ENCODE assay signal across 22 cellular contexts in the genomic region with DNA sequence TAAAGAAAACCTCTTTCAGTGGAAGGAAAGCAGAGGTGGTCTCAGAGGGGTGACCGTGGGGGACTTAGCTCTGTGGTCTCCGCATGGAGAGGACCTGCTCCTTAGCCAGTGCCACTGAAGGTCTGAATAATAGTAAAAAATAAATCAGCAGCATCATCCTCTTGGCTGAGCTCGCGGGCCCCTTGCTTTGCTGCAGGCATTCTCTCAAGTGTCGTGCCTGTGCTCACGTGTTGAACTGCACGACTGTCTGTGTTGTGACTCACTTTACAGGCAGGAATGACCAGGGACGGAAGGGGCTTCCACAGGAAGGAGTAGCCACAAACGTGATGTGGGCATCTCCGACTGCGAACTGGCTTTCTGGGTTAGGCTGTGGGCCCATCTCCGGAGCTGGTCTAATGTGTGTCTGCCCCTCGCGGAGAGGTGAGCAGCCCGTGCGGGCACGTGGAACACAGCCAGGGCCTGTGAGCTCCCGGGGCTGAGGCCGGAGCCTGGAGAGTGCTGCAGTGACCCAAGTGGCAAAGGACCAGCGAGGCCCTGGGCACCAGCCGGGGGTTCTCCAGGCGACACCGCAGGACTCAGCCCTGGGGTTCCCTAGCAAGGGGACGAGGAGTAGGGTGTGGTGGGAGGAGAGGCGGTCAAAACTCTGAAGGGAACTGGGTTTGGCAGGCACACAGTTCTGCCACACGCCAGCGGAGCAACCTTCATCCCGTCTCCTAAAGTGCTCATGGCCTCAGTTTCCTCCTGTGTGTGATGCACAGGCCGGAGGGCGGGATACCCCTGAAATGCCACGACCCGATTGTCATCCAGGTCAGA.
"Had no signal": no experiment of that assay in that cellular context is flagged by ENCODE, and none has a peak within 500 bp of the region (broad histone marks: within the 10 kb centered on the region; RNA-seq: fewer than 3 reads in every experiment).

No MANE protein-coding gene starts in this region.

- ATAC-seq: foreskin keratinocyte, left cardiac atrium had no signal

- H3K4me3 ChIP-seq: coronary artery, left ventricle myocardium inferior, lung, right atrium auricular region, smooth muscle cell, suprapubic skin, thyroid gland, upper lobe of left lung, uterus had no signal

- H3K36me3 ChIP-seq: uterus had no signal

- FAIRE-seq: endothelial cell of umbilical vein, kidney had no signal

- H3K4me2 ChIP-seq: smooth muscle cell had no signal

- H3K27ac ChIP-seq: coronary artery, foreskin keratinocyte, left ventricle myocardium inferior, neutrophil, right atrium auricular region, suprapubic skin, thyroid gland, upper lobe of left lung, uterus had no signal

- H3K9me3 ChIP-seq: left ventricle myocardium inferior, neutrophil, right atrium auricular region, suprapubic skin, thyroid gland, upper lobe of left lung, uterus had no signal

- DNase-seq: effector CD4-positive, alpha-beta T cell; erythroblast; foreskin keratinocyte; immature natural killer cell; kidney; left cardiac atrium; left ventricle myocardium inferior; mesendoderm; naive B cell; nephron progenitor cell; stimulated activated CD4-positive, alpha-beta T cell treated with anti-CD3 and anti-CD28 coated beads, Interleukin-2, amount 100 ng/mL, for 48 hours; stimulated activated naive CD4-positive, alpha-beta T cell treated with Interleukin-2 at 50 U/mL for 16 hours; thyroid gland; upper lobe of left lung; uterus had no signal

- H3K27me3 ChIP-seq: foreskin keratinocyte, neutrophil, right atrium auricular region, suprapubic skin, thyroid gland, upper lobe of left lung, uterus had no signal

- H3K4me1 ChIP-seq: foreskin keratinocyte, right atrium auricular region, suprapubic skin, thyroid gland, upper lobe of left lung, uterus had no signal
